ENCODE assay signal across 9 cellular contexts in genomic region chr16:87484487-87485331, GRCh38. TPM values are rescaled to one million over a fixed set of nuclear protein-coding genes. Genes with fewer than 3 reads are reported as not detected.
DNase-seq lines count a peak whose midpoint lies in the region; ATAC-seq, FAIRE-seq and TF ChIP-seq lines count a peak whose summit lies in the region.
"Had no signal": no experiment of that assay in that cellular context is flagged by ENCODE, and none has a peak within 500 bp of the region (broad histone marks: within the 10 kb centered on the region; RNA-seq: fewer than 3 reads in every experiment).

No MANE protein-coding gene starts in this region.

- no TSS peak for BruUV-seq in PC-3 (replicated peaks; lab: Mats Ljungman, UMichigan)

- H3K27ac ChIP-seq in PC-3 (ENCODE audit: low read length) = no peak overlapping the region
- peak overlapping the region; percentile 46 to 84 (median 69) for H3K27ac ChIP-seq in adrenal gland
- peak overlapping the region; percentile 13 to 89 for H3K27ac ChIP-seq in kidney (ENCODE audit: low read depth in 2 of 2, low read length in 2 of 2)
- H3K27ac ChIP-seq in Karpas-422 (ENCODE audit: low read length) = no peak overlapping the region

- H3K36me3 Mint-ChIP-seq in nephron progenitor cell (ENCODE audit: low read depth) = peaks cover 26% of the 10 kb centered on the region

- TF ChIP-seq CTCF in PC-3 (conservative IDR thresholded peaks at IDR 0.05; ENCODE audit: low read depth, low read length) (no peak), adrenal gland (IDR thresholded peaks at IDR 0.05) (no peak), kidney (IDR thresholded peaks at IDR 0.05; ENCODE audit: borderline replicate concordance, extremely low read depth, insufficient read depth) (no peak), nephron progenitor cell (IDR thresholded peaks at IDR 0.05) (no peak)

- no peak for TF ChIP-seq POLR2A in adrenal gland (IDR thresholded peaks at IDR 0.05)

- no peak for FAIRE-seq in kidney (lab: Jason Lieb, UNC)

- H3K4me2 ChIP-seq in PC-3 (ENCODE audit: low read length) = peak overlapping the region; percentile 33
- no peak overlapping the region for H3K4me2 ChIP-seq in Karpas-422 (ENCODE audit: low read depth, low read length, poor library complexity, severe bottlenecking)

- H3K36me3 ChIP-seq in PC-3 (ENCODE audit: low read depth, low read length) (no peaks in the 10 kb centered on the region), adrenal gland (replicated peaks in 1 of 2) (no peaks in the 10 kb centered on the region), kidney (ENCODE audit: control insufficient read depth in 1 of 2, insufficient read depth in 2 of 2, low read length in 2 of 2) (no peaks in the 10 kb centered on the region), Karpas-422 (ENCODE audit: insufficient read depth, low read length) (no peaks in the 10 kb centered on the region)
- H3K36me3 ChIP-seq: uterus had no signal

- H3K4me1 ChIP-seq in PC-3 (ENCODE audit: insufficient read depth, low read length) = peaks cover 18% of the 10 kb centered on the region
- H3K4me1 ChIP-seq in adrenal gland (replicated peaks in 1 of 2) = peaks cover 37 to 64% of the 10 kb centered on the region in 2 donors
- peaks cover 32 to 54% of the 10 kb centered on the region in 2 donors for H3K4me1 ChIP-seq in kidney (ENCODE audit: control insufficient read depth in 1 of 2, insufficient read depth in 1 of 2, low read depth in 1 of 2, low read length in 2 of 2)
- H3K4me1 ChIP-seq in Karpas-422 (ENCODE audit: low read length) = no peaks in the 10 kb centered on the region

- H3K79me2 ChIP-seq in PC-3 (ENCODE audit: low read length) (peaks cover 81% of the 10 kb centered on the region), Karpas-422 (ENCODE audit: low read length) (no peaks in the 10 kb centered on the region)

- ATAC-seq in PC-3 = no peak
- no peak for ATAC-seq in stimulated activated naive CD8-positive, alpha-beta T cell treated with anti-CD3 and anti-CD28 coated beads, Interleukin-15, amount 100 ng/mL, for 72 hours

- H3K27ac Mint-ChIP-seq in stimulated activated naive CD8-positive, alpha-beta T cell treated with anti-CD3 and anti-CD28 coated beads, Interleukin-15, amount 100 ng/mL, for 72 hours = peak overlapping the region; percentile 9 to 20
- H3K27ac Mint-ChIP-seq in nephron progenitor cell = no peak overlapping the region

- no peak overlapping the region for H3K9ac ChIP-seq in PC-3 (ENCODE audit: low read length)
- peak overlapping the region in 1 of 2 donors; percentile 62 for H3K9ac ChIP-seq in kidney (ENCODE audit: low read length in 2 of 2)
- no peak overlapping the region for H3K9ac ChIP-seq in Karpas-422 (ENCODE audit: low read length)

- H3K9me3 ChIP-seq in PC-3 (ENCODE audit: low read length) (no peaks in the 10 kb centered on the region), adrenal gland (replicated peaks in 1 of 3) (no peaks in the 10 kb centered on the region), kidney (ENCODE audit: control insufficient read depth in 1 of 2, low read length in 2 of 2) (no peaks in the 10 kb centered on the region), Karpas-422 (ENCODE audit: low read length) (no peaks in the 10 kb centered on the region)
- H3K9me3 ChIP-seq: uterus had no signal

- no peaks in the 10 kb centered on the region for H3K9me3 Mint-ChIP-seq in stimulated activated naive CD8-positive, alpha-beta T cell treated with anti-CD3 and anti-CD28 coated beads, Interleukin-15, amount 100 ng/mL, for 72 hours
- no peaks in the 10 kb centered on the region for H3K9me3 Mint-ChIP-seq in nephron progenitor cell

- DNase-seq in PC-3 (no peak), adrenal gland (peak in 4 of 7 donors; percentile 44 to 66 (median 63)), kidney (no peak), Karpas-422 (no peak), OCI-M2 (lab: John Stamatoyannopoulos, UW; ENCODE audit: unreplicated experiment) (no peak), nephron progenitor cell (no peak)
- DNase-seq in stimulated activated naive CD8-positive, alpha-beta T cell treated with anti-CD3 and anti-CD28 coated beads, Interleukin-15, amount 100 ng/mL, for 72 hours = no peak
- DNase-seq: NCI-H2227 treated with DMSO at 0.1 percent for 48 hours, uterus had no signal

- no peaks in the 10 kb centered on the region for H3K27me3 Mint-ChIP-seq in stimulated activated naive CD8-positive, alpha-beta T cell treated with anti-CD3 and anti-CD28 coated beads, Interleukin-15, amount 100 ng/mL, for 72 hours
- H3K27me3 Mint-ChIP-seq in nephron progenitor cell (ENCODE audit: low read depth, poor library complexity) = peaks cover 6% of the 10 kb centered on the region

- POLR2A ChIA-PET in PC-3 (lab: Charles Lee; ENCODE audit: unreplicated experiment) = no interaction called here

- WGBS in adrenal gland, 4 donors = 48 to 60% (median 58%) methylated on average over 20 to 22 of the region's 22 CpGs

- intact Hi-C loops in PC-3 (cut with micrococcal nuclease) (no loop called here), adrenal gland (cut with DNase I) (no loop called here), kidney (cut with DNase I) (no loop called here)

- H3K9me2 ChIP-seq in PC-3 (replicated peaks; ENCODE audit: low read length) (no peaks in the 10 kb centered on the region), Karpas-422 (replicated peaks; ENCODE audit: insufficient read depth, low read length) (no peaks in the 10 kb centered on the region)

- H2AFZ ChIP-seq in PC-3 (ENCODE audit: low read length) (no peak overlapping the region), Karpas-422 (ENCODE audit: low read length) (no peak overlapping the region)

- no peak overlapping the region for H3K4me3 ChIP-seq in PC-3 (ENCODE audit: low read length)
- H3K4me3 ChIP-seq in adrenal gland = no peak overlapping the region
- peak overlapping the region; percentile 4 for H3K4me3 ChIP-seq in kidney (ENCODE audit: low read length in 2 of 2)
- H3K4me3 ChIP-seq in Karpas-422 (ENCODE audit: low read length) = no peak overlapping the region
- H3K4me3 ChIP-seq: uterus had no signal

- no peaks in the 10 kb centered on the region for H3F3A ChIP-seq in PC-3 (ENCODE audit: low read length, unreplicated experiment)

- peak overlapping the region; percentile 43 to 74 for H3K4me3 Mint-ChIP-seq in stimulated activated naive CD8-positive, alpha-beta T cell treated with anti-CD3 and anti-CD28 coated beads, Interleukin-15, amount 100 ng/mL, for 72 hours
- no peak overlapping the region for H3K4me3 Mint-ChIP-seq in nephron progenitor cell

- H3K4me1 Mint-ChIP-seq in stimulated activated naive CD8-positive, alpha-beta T cell treated with anti-CD3 and anti-CD28 coated beads, Interleukin-15, amount 100 ng/mL, for 72 hours = peaks cover 84% of the 10 kb centered on the region
- H3K4me1 Mint-ChIP-seq in nephron progenitor cell = peaks cover 85% of the 10 kb centered on the region

- H4K20me1 ChIP-seq in PC-3 (ENCODE audit: low read length) (peaks cover 13% of the 10 kb centered on the region; the same call in 1 of the 2 replicates), Karpas-422 (ENCODE audit: insufficient read depth, low read depth, low read length) (no peaks in the 10 kb centered on the region)

- H3K27me3 ChIP-seq in PC-3 (ENCODE audit: low read length) (no peaks in the 10 kb centered on the region), adrenal gland (no peaks in the 10 kb centered on the region), Karpas-422 (ENCODE audit: low read length) (no peaks in the 10 kb centered on the region)
- H3K27me3 ChIP-seq: uterus had no signal

- CTCF ChIA-PET in PC-3 (lab: Charles Lee) = no interaction called here

RNA-seq across cellular contexts. Expression of gene ZCCHC14, which starts 8.1 kb away (rescaled TPM):
- total RNA-seq in PC-3 (2014; rRNA removed) (5.3 and 11.5 TPM in 2 replicates), adrenal gland (10 to 100 TPM; 17.9 to 49.8 (median 35.2) TPM), kidney (32.8 TPM)
- polyA plus RNA-seq in adrenal gland (10 to 100 TPM; 10.6 to 26.3 (median 20.2) TPM), kidney (ENCODE audit: insufficient read depth, low read depth, low replicate concordance) (6.4 TPM)
- not detected in 2 replicates for total RNA-seq in Karpas-422 (2014; rRNA removed; shearing (Covaris generic); ENCODE audit: low replicate concordance)

Comparison
In these comparisons a context has a peak if more than half of its experiments do, and no peak if none do; other contexts are left out.
1. DNase-seq: peak in adrenal gland (4 of 7); none in PC-3 (single experiment), kidney (single experiment), stimulated activated naive CD8-positive, alpha-beta T cell treated with anti-CD3 and anti-CD28 coated beads, Interleukin-15, amount 100 ng/mL, for 72 hours (0 of 2), Karpas-422 (single experiment), OCI-M2 (single experiment) and nephron progenitor cell (single experiment).
2. H3K27ac ChIP-seq: peak in adrenal gland (5 of 5) and kidney (2 of 2); none in PC-3 (single experiment) and Karpas-422 (single experiment).
3. H3K4me3 ChIP-seq: peak in kidney (2 of 2); none in PC-3 (single experiment), adrenal gland (0 of 4) and Karpas-422 (single experiment).